In the genomic region with DNA sequence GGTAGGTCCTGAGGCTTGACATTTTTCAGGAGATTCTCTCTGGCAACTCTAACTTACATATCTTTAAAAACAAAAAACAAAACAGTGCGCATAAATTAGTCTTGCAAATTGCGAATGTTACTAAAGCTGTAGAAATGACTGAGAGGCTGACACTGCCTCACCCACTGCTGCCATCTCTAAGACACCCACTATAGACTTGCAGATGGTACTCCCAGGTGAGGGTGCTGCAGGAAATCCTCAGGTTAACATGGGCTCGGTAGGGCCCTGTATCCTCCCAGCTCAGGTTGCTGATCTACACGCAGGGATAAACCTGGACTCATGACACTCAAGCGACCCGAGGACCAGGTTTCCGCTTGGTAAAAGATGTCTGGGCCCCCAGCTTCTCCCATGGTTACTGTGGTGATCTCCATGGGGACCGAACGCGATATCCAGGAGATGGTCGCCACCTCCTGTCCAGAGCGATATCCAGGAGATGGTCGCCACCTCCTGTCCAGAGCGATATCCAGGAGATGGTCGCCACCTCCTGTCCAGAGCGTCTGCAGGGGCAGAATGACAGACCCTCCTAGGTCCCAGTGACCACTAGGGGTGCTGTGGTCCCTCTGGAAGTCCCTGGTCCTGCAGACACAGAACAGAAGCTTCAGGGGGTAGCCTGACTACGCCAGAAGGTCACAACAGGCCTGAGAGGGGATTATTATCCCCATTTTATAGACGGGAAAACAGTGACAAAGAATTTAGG, we compare ENCODE assay signal across 8 cellular contexts. TPM values are rescaled to one million over a fixed set of nuclear protein-coding genes. Genes with fewer than 3 reads are reported as not detected.
DNase-seq lines count a peak whose midpoint lies in the region; ATAC-seq and TF ChIP-seq lines count a peak whose summit lies in the region.

No MANE protein-coding gene starts in this region.

- no peak overlapping the region for H3K9ac ChIP-seq in trophoblast cell (ENCODE audit: low read length)

- no peak overlapping the region for H2BK120ac ChIP-seq in trophoblast cell (ENCODE audit: insufficient read depth, low read length, poor library complexity)

- no peak overlapping the region for H3K14ac ChIP-seq in trophoblast cell (ENCODE audit: low read length)

- H3K4ac ChIP-seq in trophoblast cell (ENCODE audit: low read depth, low read length), result no peak overlapping the region

- H3K18ac ChIP-seq in trophoblast cell (ENCODE audit: low read length), result no peak overlapping the region

- H3K27me3 ChIP-seq in brain microvascular endothelial cell (replicated peaks) (no peaks in the 10 kb centered on the region), trophoblast cell (ENCODE audit: insufficient read depth, low read length) (no peaks in the 10 kb centered on the region)

- WGBS in trophoblast cell (ENCODE audit: extremely low coverage, insufficient coverage, insufficient read length), result no CpG with 5 or more reads among the region's 18 CpGs
- 89 to 90% methylated on average over 17 to 18 of the region's 18 CpGs for WGBS in lower leg skin, 2 donors

- no peak overlapping the region for H4K8ac ChIP-seq in trophoblast cell (ENCODE audit: low read depth, low read length)

- H2AFZ ChIP-seq in trophoblast cell (ENCODE audit: insufficient read depth, low read length, poor library complexity), result no peak overlapping the region

- peaks cover 5% of the 10 kb centered on the region for H3K79me2 ChIP-seq in trophoblast cell (ENCODE audit: control insufficient read depth, insufficient read depth, low read length, poor library complexity)

- H2AK5ac ChIP-seq in trophoblast cell (ENCODE audit: low read length), result no peak overlapping the region

- TF ChIP-seq CTCF in brain microvascular endothelial cell (IDR thresholded peaks at IDR 0.05; ENCODE audit: low read depth, low read length, missing control alignments) (peak; percentile 38), lower leg skin (IDR thresholded peaks at IDR 0.05) (no peak)

- TF ChIP-seq POLR2A in lower leg skin (IDR thresholded peaks at IDR 0.05), result no peak

- no peaks in the 10 kb centered on the region for H3K36me3 ChIP-seq in brain microvascular endothelial cell (replicated peaks)
- no peaks in the 10 kb centered on the region for H3K36me3 ChIP-seq in trophoblast cell (ENCODE audit: control insufficient read depth in 1 of 2, insufficient read depth in 2 of 2, low read length in 2 of 2)

- H3K27ac ChIP-seq in brain microvascular endothelial cell (no peak overlapping the region), trophoblast cell (ENCODE audit: low read depth, low read length) (no peak overlapping the region)

- DNase-seq in NCI-H1417 (lab: John Stamatoyannopoulos, UW), result peak in 2 of 3 experiments; percentile 10
- no peak for DNase-seq in NCI-H1417 treated with DMSO at 0.1 percent for 48 hours (lab: John Stamatoyannopoulos, UW)
- peak; percentile 26 for DNase-seq in M059J (ENCODE audit: low read depth)
- no peak for DNase-seq in brain microvascular endothelial cell
- DNase-seq in trophoblast cell, result peak in 1 of 2 donors; percentile 48
- DNase-seq in lower leg skin (ENCODE audit: low spot score in 2 of 2), result no peak

- H3K79me1 ChIP-seq in trophoblast cell (ENCODE audit: low read length), result peaks cover 14% of the 10 kb centered on the region

- H3K23ac ChIP-seq in trophoblast cell (ENCODE audit: low read length), result no peak overlapping the region

- in situ Hi-C loops in brain microvascular endothelial cell (cut with HindIII; ENCODE audit: low pct_ligation_motif_present, low sequenced_read_pairs), result no loop called here

- peaks cover 17 to 25% of the 10 kb centered on the region in 2 experiments for H3K4me1 ChIP-seq in trophoblast cell (ENCODE audit: control insufficient read depth in 1 of 2, insufficient read depth in 2 of 2, low read length in 2 of 2)

- intact Hi-C loops in lower leg skin (cut with DNase I; ENCODE audit: low total_unique reads), result no loop called here

- H3K4me2 ChIP-seq in trophoblast cell (ENCODE audit: low read length), result no peak overlapping the region

- H2BK12ac ChIP-seq in trophoblast cell (ENCODE audit: low read length), result peak overlapping the region; percentile 45

- H4K12ac ChIP-seq in trophoblast cell (ENCODE audit: low read depth, low read length), result no peak overlapping the region

- peak overlapping the region; percentile 57 for H2BK5ac ChIP-seq in trophoblast cell (ENCODE audit: low read depth, low read length, poor library complexity)

- H4K91ac ChIP-seq in trophoblast cell (ENCODE audit: low read depth, low read length), result peak overlapping the region; percentile 45

- H3K9me3 ChIP-seq in trophoblast cell (ENCODE audit: insufficient read depth, low read depth, low read length), result no peaks in the 10 kb centered on the region

- ATAC-seq in HG02763 (IDR thresholded peaks at IDR 0.05; ENCODE audit: unreplicated experiment) (no peak), esophagus mucosa (no peak)

- H3K4me3 ChIP-seq in brain microvascular endothelial cell (ENCODE audit: low read depth, low read length) (no peak overlapping the region), trophoblast cell (ENCODE audit: low read depth, low read length) (no peak overlapping the region), lower leg skin (ENCODE audit: low read depth, poor library complexity, severe bottlenecking) (no peak overlapping the region)

RNA-seq across cellular contexts. Expression of gene LY9, which starts 16.1 kb away (rescaled TPM):
- total RNA-seq in M059J (2014; rRNA removed; shearing (Covaris generic)), result not detected in 2 replicates
- polyA plus RNA-seq in trophoblast cell (2013), result 0.22 and 0.26 TPM in 2 replicates
- total RNA-seq in lower leg skin (1 to 10 TPM in 2 of 4 donors, under 1 TPM in 2; 0.23 to 1.6 (median 0.84) TPM), esophagus mucosa (0.20 TPM)

RNA-seq across cellular contexts. Expression of gene SLAMF7, which starts 40.8 kb away (rescaled TPM):
- total RNA-seq in M059J (2014; rRNA removed; shearing (Covaris generic)), result 3.9 and 7.8 TPM in 2 replicates
- polyA plus RNA-seq in trophoblast cell (2013), result 0.12 and 0.15 TPM in 2 replicates
- total RNA-seq in lower leg skin (1 to 10 TPM in 3 of 4 donors, under 1 TPM in 1; 0.91 to 8.0 (median 4.5) TPM), esophagus mucosa (6.3 TPM)

Comparison
In these comparisons a context has a peak if more than half of its experiments do, and no peak if none do; other contexts are left out.
1. DNase-seq: peak in NCI-H1417 (2 of 3) and M059J (single experiment); none in NCI-H1417 treated with DMSO at 0.1 percent for 48 hours (single experiment), brain microvascular endothelial cell (single experiment) and lower leg skin (0 of 2).